34 cellular contexts compared by ENCODE assay signal in genomic region chr6:91678679-91679078, GRCh38.
DNase-seq lines count a peak whose midpoint lies in the region; ATAC-seq and TF ChIP-seq lines count a peak whose summit lies in the region.
"Had no signal": no experiment of that assay in that cellular context is flagged by ENCODE, and none has a peak within 500 bp of the region (broad histone marks: within the 10 kb centered on the region; RNA-seq: fewer than 3 reads in every experiment).

No MANE protein-coding gene starts in this region.

- H3K9ac ChIP-seq in OCI-LY3 (ENCODE audit: low read length) (no peak overlapping the region), neuronal stem cell (ENCODE audit: low read depth, low read length, poor library complexity) (no peak overlapping the region)

- H3K18ac ChIP-seq in neuronal stem cell (ENCODE audit: low read length) = no peak overlapping the region

- no peak for TF ChIP-seq CTCF in OCI-LY3 (IDR thresholded peaks at IDR 0.05; ENCODE audit: low read depth, low read length)

- H3K4me1 ChIP-seq in OCI-LY3 (ENCODE audit: low read length) (peaks cover 25% of the 10 kb centered on the region), neuronal stem cell (ENCODE audit: control insufficient read depth in 2 of 2, insufficient read depth in 1 of 2, low read depth in 1 of 2, low read length in 2 of 2) (peaks cover 0 to 30% of the 10 kb centered on the region in 2 donors)
- no peaks in the 10 kb centered on the region for H3K4me1 ChIP-seq in naive thymus-derived CD4-positive, alpha-beta T cell (ENCODE audit: control insufficient read depth in 2 of 2, insufficient read depth in 2 of 2, low read length in 2 of 2)
- H3K4me1 ChIP-seq: A549, testis, uterus had no signal

- no peak overlapping the region for H3K23ac ChIP-seq in neuronal stem cell (ENCODE audit: low read depth, low read length, poor library complexity)

- no peak overlapping the region for H2BK120ac ChIP-seq in neuronal stem cell (ENCODE audit: low read depth, low read length)

- no peaks in the 10 kb centered on the region for H3K27me3 Mint-ChIP-seq in naive thymus-derived CD4-positive, alpha-beta T cell
- H3K27me3 Mint-ChIP-seq: naive B cell had no signal

- H3K27ac ChIP-seq in OCI-LY3 (ENCODE audit: low read length) (no peak overlapping the region), neuronal stem cell (replicated peaks; ENCODE audit: low read length) (no peak overlapping the region)
- no peak overlapping the region for H3K27ac ChIP-seq in naive thymus-derived CD4-positive, alpha-beta T cell (ENCODE audit: low read depth, low read length)
- H3K27ac ChIP-seq: A549, brain microvascular endothelial cell, hepatocyte, ovary, RWPE1, SK-N-MC, testis, uterus had no signal

- H3K9me3 ChIP-seq in OCI-LY3 (ENCODE audit: insufficient read depth, low read length) = no peaks in the 10 kb centered on the region
- H3K9me3 ChIP-seq in neuronal stem cell (replicated peaks in 1 of 2; ENCODE audit: control insufficient read depth in 2 of 2, insufficient read depth in 1 of 2, low read depth in 1 of 2, low read length in 2 of 2) = no peaks in the 10 kb centered on the region
- no peaks in the 10 kb centered on the region for H3K9me3 ChIP-seq in naive thymus-derived CD4-positive, alpha-beta T cell (ENCODE audit: control insufficient read depth in 2 of 3, low read length in 3 of 3)
- H3K9me3 ChIP-seq: A549, ovary, testis, uterus had no signal

- no peaks in the 10 kb centered on the region for H3K27me3 ChIP-seq in OCI-LY3 (ENCODE audit: low read depth, low read length)
- no peaks in the 10 kb centered on the region for H3K27me3 ChIP-seq in neuronal stem cell (ENCODE audit: control insufficient read depth in 3 of 3, insufficient read depth in 3 of 3, low read depth in 1 of 3, low read length in 3 of 3)
- no peaks in the 10 kb centered on the region for H3K27me3 ChIP-seq in naive thymus-derived CD4-positive, alpha-beta T cell (ENCODE audit: control insufficient read depth in 2 of 2, insufficient read depth in 2 of 2, low read length in 2 of 2)
- H3K27me3 ChIP-seq: brain microvascular endothelial cell, hepatocyte, ovary, testis, uterus had no signal

- no peak overlapping the region for H3K4ac ChIP-seq in neuronal stem cell (ENCODE audit: low read length)

- no peak overlapping the region for H3K14ac ChIP-seq in neuronal stem cell (ENCODE audit: low read length)

- POLR2A ChIA-PET in naive thymus-derived CD4-positive, alpha-beta T cell (lab: Charles Lee) = no interaction called here

- H4K20me1 ChIP-seq in OCI-LY3 (ENCODE audit: insufficient read depth, low read length) = no peaks in the 10 kb centered on the region

- no peak overlapping the region for H2BK15ac ChIP-seq in neuronal stem cell (ENCODE audit: low read length)

- H4K91ac ChIP-seq in neuronal stem cell (ENCODE audit: low read depth, low read length, poor library complexity) = no peak overlapping the region

- ATAC-seq in naive thymus-derived CD4-positive, alpha-beta T cell = no peak
- ATAC-seq: A549; activated CD8-positive, alpha-beta T cell treated with anti-CD3 and anti-CD28 coated beads, Interleukin-2, amount 10 ng/mL, durations not matched to agents 7 days and 5 days; CD8-positive, alpha-beta T cell; K562; left lobe of liver; right cardiac atrium had no signal

- no CpG with 5 or more reads among the region's 2 CpGs for WGBS in neuronal stem cell (ENCODE audit: extremely low coverage in 2 of 2, insufficient read length in 2 of 2, insufficient replicate concordance in 1 of 2), 2 donors

- H3K4me2 ChIP-seq in OCI-LY3 (ENCODE audit: low read length) = peak overlapping the region; percentile 25; the same call in 1 of the 2 replicates
- H3K4me2 ChIP-seq in neuronal stem cell (ENCODE audit: insufficient read depth, low read length, poor library complexity, severe bottlenecking) = no peak overlapping the region
- H3K4me2 ChIP-seq: A549, hepatocyte had no signal

- H3K36me3 ChIP-seq in OCI-LY3 (replicated peaks; ENCODE audit: low read depth, low read length) (no peaks in the 10 kb centered on the region), neuronal stem cell (replicated peaks in 1 of 2; ENCODE audit: control insufficient read depth in 2 of 2, insufficient read depth in 2 of 2, low read length in 2 of 2) (no peaks in the 10 kb centered on the region)
- H3K36me3 ChIP-seq in naive thymus-derived CD4-positive, alpha-beta T cell (ENCODE audit: control insufficient read depth in 2 of 3, insufficient read depth in 3 of 3, low read length in 3 of 3) = no peaks in the 10 kb centered on the region
- H3K36me3 ChIP-seq: brain microvascular endothelial cell, ovary, uterus had no signal

- H3K4me3 ChIP-seq in OCI-LY3 (ENCODE audit: low read length) = no peak overlapping the region
- H3K4me3 ChIP-seq in neuronal stem cell (ENCODE audit: low read length in 2 of 2) = no peak overlapping the region
- no peak overlapping the region for H3K4me3 ChIP-seq in naive thymus-derived CD4-positive, alpha-beta T cell (ENCODE audit: low read length)
- H3K4me3 ChIP-seq: A549, hepatocyte, K562, ovary, SK-N-MC, testis, uterus had no signal

- H2AFZ ChIP-seq in OCI-LY3 (ENCODE audit: low read depth, low read length) = no peak overlapping the region
- peak overlapping the region; percentile 8 for H2AFZ ChIP-seq in neuronal stem cell (ENCODE audit: low read length)
- H2AFZ ChIP-seq: hepatocyte had no signal

- no peaks in the 10 kb centered on the region for H3K79me2 ChIP-seq in OCI-LY3 (ENCODE audit: low read length)
- H3K79me2 ChIP-seq: hepatocyte had no signal

- intact Hi-C loops in naive thymus-derived CD4-positive, alpha-beta T cell (cut with micrococcal nuclease) = no loop called here

- no peaks in the 10 kb centered on the region for H3K4me1 Mint-ChIP-seq in naive thymus-derived CD4-positive, alpha-beta T cell
- H3K4me1 Mint-ChIP-seq: naive B cell had no signal

- H3K4me3 Mint-ChIP-seq in naive thymus-derived CD4-positive, alpha-beta T cell = no peak overlapping the region
- H3K4me3 Mint-ChIP-seq: activated CD8-positive, alpha-beta T cell treated with anti-CD3 and anti-CD28 coated beads, Interleukin-2, amount 10 ng/mL, durations not matched to agents 7 days and 5 days; CD8-positive, alpha-beta T cell; naive B cell; T-helper 1 cell treated with Interleukin-12 subunit alpha and Interleukin-12 subunit beta and Interleukin-4 antibody, amounts not matched to agents 30 μg/mL and 1 μg/mL, for 36 hours had no signal

- peaks cover 0 to 14% (median 0%) of the 10 kb centered on the region in 11 donors for H3K9me3 Mint-ChIP-seq in naive thymus-derived CD4-positive, alpha-beta T cell
- H3K9me3 Mint-ChIP-seq: CD8-positive, alpha-beta T cell; T-helper 1 cell treated with Interleukin-12 subunit alpha and Interleukin-12 subunit beta and Interleukin-4 antibody, amounts not matched to agents 30 μg/mL and 1 μg/mL, for 36 hours had no signal

- CTCF ChIA-PET in naive thymus-derived CD4-positive, alpha-beta T cell (lab: Charles Lee) = no interaction called here

- DNase-seq in NCI-H510A treated with DMSO at 0.1 percent for 48 hours (lab: John Stamatoyannopoulos, UW) (peak; percentile 12), NCI-H510A (lab: John Stamatoyannopoulos, UW) (no peak), NCI-H2029 (lab: John Stamatoyannopoulos, UW) (peak; percentile 13), neuronal stem cell (ENCODE audit: low spot score) (no peak), cerebellum (ENCODE audit: low spot score) (no peak), KG1 (lab: John Stamatoyannopoulos, UW) (no peak)
- no peak for DNase-seq in naive thymus-derived CD4-positive, alpha-beta T cell
- DNase-seq: activated CD4-positive, alpha-beta T cell treated with anti-CD3 and anti-CD28 coated beads for 1 hour; activated CD8-positive, alpha-beta T cell treated with anti-CD3 and anti-CD28 coated beads, Interleukin-2, amount 10 ng/mL, durations not matched to agents 7 days and 5 days; activated gamma-delta T cell; activated T-cell treated with anti-CD3 and anti-CD28 coated beads for 4 hours; brain microvascular endothelial cell; CD8-positive, alpha-beta T cell; effector CD4-positive, alpha-beta T cell; erythroblast; foreskin fibroblast; mesendoderm; MM.1S; naive B cell; NCI-H226; ovary; right cardiac atrium; stimulated activated CD4-positive, alpha-beta T cell treated with anti-CD3 and anti-CD28 coated beads, Interleukin-4, amount 100 ng/mL, for 4 hours; stimulated activated naive CD4-positive, alpha-beta T cell treated with Interleukin-2 at 50 U/mL for 16 hours; testis; uterus had no signal

- H4K8ac ChIP-seq in neuronal stem cell (ENCODE audit: low read depth, low read length) = no peak overlapping the region

- no peak overlapping the region for H2BK5ac ChIP-seq in neuronal stem cell (ENCODE audit: low read length)

- H2BK12ac ChIP-seq in neuronal stem cell (ENCODE audit: low read length) = no peak overlapping the region

- H3K27ac Mint-ChIP-seq in naive thymus-derived CD4-positive, alpha-beta T cell = no peak overlapping the region
- H3K27ac Mint-ChIP-seq: activated CD8-positive, alpha-beta T cell treated with anti-CD3 and anti-CD28 coated beads, Interleukin-2, amount 10 ng/mL, durations not matched to agents 7 days and 5 days; CD8-positive, alpha-beta T cell; naive B cell; T-helper 1 cell treated with Interleukin-12 subunit alpha and Interleukin-12 subunit beta and Interleukin-4 antibody, amounts not matched to agents 30 μg/mL and 1 μg/mL, for 36 hours had no signal

- H3K79me1 ChIP-seq in neuronal stem cell (ENCODE audit: low read depth, low read length) = no peaks in the 10 kb centered on the region

- H2AK5ac ChIP-seq in neuronal stem cell (ENCODE audit: low read depth, low read length) = no peak overlapping the region

- H3K36me3 Mint-ChIP-seq in naive thymus-derived CD4-positive, alpha-beta T cell = no peaks in the 10 kb centered on the region
- H3K36me3 Mint-ChIP-seq: CD8-positive, alpha-beta T cell; naive B cell had no signal

Comparison
In these comparisons a context has a peak if more than half of its experiments do, and no peak if none do; other contexts are left out.
1. DNase-seq: peak in NCI-H510A treated with DMSO at 0.1 percent for 48 hours (single experiment) and NCI-H2029 (single experiment); none in NCI-H510A (single experiment), neuronal stem cell (single experiment), cerebellum (single experiment), KG1 (single experiment) and naive thymus-derived CD4-positive, alpha-beta T cell (0 of 9).